2 cellular contexts compared by ENCODE assay signal in the genomic region with DNA sequence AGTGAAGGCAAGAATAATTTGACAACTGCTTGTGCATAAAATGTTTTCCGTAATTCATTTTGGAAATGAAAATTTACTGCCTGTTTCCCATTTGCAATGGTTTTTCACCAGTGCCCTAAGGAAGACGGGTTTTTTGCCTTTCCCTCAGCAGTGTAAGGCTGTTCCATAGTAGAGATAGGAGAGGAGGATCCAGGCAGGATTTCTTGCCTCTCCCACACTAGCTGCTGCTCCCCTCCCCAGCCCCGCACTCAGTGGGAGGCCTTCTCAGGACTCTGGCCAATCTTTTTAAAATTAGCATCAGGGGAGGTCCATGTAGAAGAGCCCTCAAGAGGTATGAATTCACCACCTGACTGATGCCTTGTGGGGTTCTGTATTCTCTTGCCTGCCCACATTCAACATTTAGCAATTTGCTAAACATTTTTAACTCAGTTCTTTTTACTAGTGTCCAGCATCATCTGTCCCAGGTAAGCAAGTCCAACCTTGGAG. TPM values are rescaled to one million over a fixed set of nuclear protein-coding genes. Genes with fewer than 3 reads are reported as not detected.
"Had no signal": no experiment of that assay in that cellular context is flagged by ENCODE, and none has a peak within 500 bp of the region (broad histone marks: within the 10 kb centered on the region; RNA-seq: fewer than 3 reads in every experiment).

No MANE protein-coding gene starts in this region.

RNA-seq across cellular contexts. Expression of gene CCDC148, which starts 18.0 kb away (rescaled TPM):
- total RNA-seq: Peyer's patch; T-helper 1 cell treated with Interleukin-12 subunit alpha and Interleukin-12 subunit beta and Interleukin-4 antibody, amounts not matched to agents 30 ng/mL and 1 ng/mL, for 36 hours had no signal
